Comparison of ENCODE assay signal across 12 cellular contexts in the genomic region with DNA sequence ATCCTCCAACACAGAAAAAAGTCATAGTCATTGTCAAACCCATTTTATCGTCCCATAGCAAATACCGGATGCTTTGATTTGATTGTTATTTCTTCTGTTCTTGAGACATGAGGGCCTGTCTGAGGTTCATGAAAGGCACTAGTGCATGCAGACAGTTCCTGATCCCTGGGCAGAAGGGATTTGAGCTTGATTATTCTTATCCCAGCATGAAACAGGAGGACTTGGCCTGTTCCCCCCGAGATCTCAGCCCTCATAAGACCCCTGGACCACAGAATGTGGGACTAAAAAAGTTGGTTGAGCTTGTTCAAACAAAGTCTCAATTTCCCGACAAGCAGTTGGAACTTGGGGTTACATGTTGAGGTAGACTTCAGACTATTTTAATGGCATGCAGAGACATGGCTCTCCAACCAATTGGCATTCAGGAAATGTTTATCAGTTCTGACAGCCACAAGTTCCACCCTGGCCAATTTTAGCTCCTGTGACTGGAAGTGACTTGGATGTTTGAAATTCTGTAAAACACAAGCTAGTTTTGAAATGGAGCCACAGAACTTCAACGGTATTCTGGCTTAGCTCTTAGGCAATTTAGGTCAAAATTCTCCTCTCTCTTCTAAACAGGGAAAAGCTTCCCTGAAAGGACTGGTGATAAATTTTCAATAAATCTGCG.
DNase-seq lines count a peak whose midpoint lies in the region; ATAC-seq and TF ChIP-seq lines count a peak whose summit lies in the region.
"Had no signal": no experiment of that assay in that cellular context is flagged by ENCODE, and none has a peak within 500 bp of the region (broad histone marks: within the 10 kb centered on the region; RNA-seq: fewer than 3 reads in every experiment).

No MANE protein-coding gene starts in this region.

- no peaks in the 10 kb centered on the region for H3K4me1 Mint-ChIP-seq in type B pancreatic cell (ENCODE audit: unreplicated experiment)
- H3K4me1 Mint-ChIP-seq in activated T-helper 2 cell treated with anti-CD3 and anti-CD28 coated beads, Interferon-gamma antibody, Interleukin-2, Interleukin-4, amounts not matched to agents 10 μg/mL and 5 μg/mL and 100 μg/mL, durations not matched to agents 14 hours and 24 hours and 36 hours (ENCODE audit: low read depth): no peaks in the 10 kb centered on the region
- H3K4me1 Mint-ChIP-seq: central memory CD8-positive, alpha-beta T cell had no signal

- no peak overlapping the region for H3K4me3 Mint-ChIP-seq in type B pancreatic cell
- no peak overlapping the region for H3K4me3 Mint-ChIP-seq in activated T-helper 2 cell treated with anti-CD3 and anti-CD28 coated beads, Interferon-gamma antibody, Interleukin-2, Interleukin-4, amounts not matched to agents 10 μg/mL and 5 μg/mL and 100 μg/mL, durations not matched to agents 14 hours and 24 hours and 36 hours (ENCODE audit: low read depth)
- H3K4me3 Mint-ChIP-seq: activated CD8-positive, alpha-beta T cell treated with anti-CD3 and anti-CD28 coated beads, Interleukin-2, amount 10 ng/mL, durations not matched to agents 7 days and 5 days; central memory CD8-positive, alpha-beta T cell had no signal

- H3K4me1 ChIP-seq in body of pancreas (peaks cover 8% of the 10 kb centered on the region), gastrocnemius medialis (peaks cover 23 to 37% of the 10 kb centered on the region in 2 donors)

- no peaks in the 10 kb centered on the region for H3K36me3 Mint-ChIP-seq in type B pancreatic cell
- no peaks in the 10 kb centered on the region for H3K36me3 Mint-ChIP-seq in activated T-helper 2 cell treated with anti-CD3 and anti-CD28 coated beads, Interferon-gamma antibody, Interleukin-2, Interleukin-4, amounts not matched to agents 10 μg/mL and 5 μg/mL and 100 μg/mL, durations not matched to agents 14 hours and 24 hours and 36 hours (ENCODE audit: low read depth)

- H3K27me3 Mint-ChIP-seq in type B pancreatic cell: no peaks in the 10 kb centered on the region
- peaks cover 12% of the 10 kb centered on the region for H3K27me3 Mint-ChIP-seq in activated T-helper 2 cell treated with anti-CD3 and anti-CD28 coated beads, Interferon-gamma antibody, Interleukin-2, Interleukin-4, amounts not matched to agents 10 μg/mL and 5 μg/mL and 100 μg/mL, durations not matched to agents 14 hours and 24 hours and 36 hours (ENCODE audit: low read depth)
- H3K27me3 Mint-ChIP-seq: central memory CD8-positive, alpha-beta T cell had no signal

- DNase-seq in GM03348 (ENCODE audit: low spot score): peak; percentile 73
- peak in 1 of 4 donors; percentile 30 for DNase-seq in body of pancreas
- DNase-seq in iris pigment epithelial cell (ENCODE audit: low read depth): peak; percentile 82
- peak in 1 of 2 donors; percentile 19 for DNase-seq in gastrocnemius medialis
- DNase-seq in GOT3 (lab: John Stamatoyannopoulos, UW): no peak
- no peak for DNase-seq in type B pancreatic cell (ENCODE audit: extremely low spot score, unreplicated experiment)
- DNase-seq in activated T-helper 2 cell treated with anti-CD3 and anti-CD28 coated beads, Interferon-gamma antibody, Interleukin-2, Interleukin-4, amounts not matched to agents 10 μg/mL and 5 μg/mL and 100 μg/mL, durations not matched to agents 14 hours and 24 hours and 36 hours (ENCODE audit: low spot score): no peak
- DNase-seq in activated gamma-delta T cell treated with Interleukin-2 at 50 U/mL for 16 hours: no peak
- DNase-seq: activated CD8-positive, alpha-beta T cell treated with anti-CD3 and anti-CD28 coated beads, Interleukin-2, amount 10 ng/mL, durations not matched to agents 7 days and 5 days; stimulated activated CD8-positive, alpha-beta memory T cell treated with anti-CD3 and anti-CD28 coated beads, Interleukin-4, amount 100 ng/mL, for 48 hours had no signal

- H3K9me3 Mint-ChIP-seq in type B pancreatic cell: no peaks in the 10 kb centered on the region
- no peaks in the 10 kb centered on the region for H3K9me3 Mint-ChIP-seq in activated T-helper 2 cell treated with anti-CD3 and anti-CD28 coated beads, Interferon-gamma antibody, Interleukin-2, Interleukin-4, amounts not matched to agents 10 μg/mL and 5 μg/mL and 100 μg/mL, durations not matched to agents 14 hours and 24 hours and 36 hours
- H3K9me3 Mint-ChIP-seq: central memory CD8-positive, alpha-beta T cell had no signal

- intact Hi-C loops in body of pancreas (cut with DNase I): no loop called here
- intact Hi-C loops in gastrocnemius medialis (cut with DNase I; ENCODE audit: low total_unique reads): no loop called here
- intact Hi-C loops in activated T-helper 2 cell treated with anti-CD3 and anti-CD28 coated beads, Interferon-gamma antibody, Interleukin-2, Interleukin-4, amounts not matched to agents 10 μg/mL and 5 μg/mL and 100 μg/mL, durations not matched to agents 14 hours and 24 hours and 36 hours (cut with micrococcal nuclease): no loop called here

- no peak overlapping the region for H3K4me3 ChIP-seq in body of pancreas
- H3K4me3 ChIP-seq in gastrocnemius medialis: no peak overlapping the region
- H3K4me3 ChIP-seq: SK-N-MC had no signal

- H3K9me3 ChIP-seq in body of pancreas (no peaks in the 10 kb centered on the region), gastrocnemius medialis (no peaks in the 10 kb centered on the region)

- no peak overlapping the region for H3K27ac Mint-ChIP-seq in type B pancreatic cell
- no peak overlapping the region for H3K27ac Mint-ChIP-seq in activated T-helper 2 cell treated with anti-CD3 and anti-CD28 coated beads, Interferon-gamma antibody, Interleukin-2, Interleukin-4, amounts not matched to agents 10 μg/mL and 5 μg/mL and 100 μg/mL, durations not matched to agents 14 hours and 24 hours and 36 hours
- H3K27ac Mint-ChIP-seq: activated CD8-positive, alpha-beta T cell treated with anti-CD3 and anti-CD28 coated beads, Interleukin-2, amount 10 ng/mL, durations not matched to agents 7 days and 5 days had no signal

- TF ChIP-seq POLR2A in body of pancreas (IDR thresholded peaks at IDR 0.05): no peak
- no peak for TF ChIP-seq POLR2A in gastrocnemius medialis (IDR thresholded peaks at IDR 0.05)

- in situ Hi-C loops in gastrocnemius medialis (cut with MboI; ENCODE audit: low sequenced_read_pairs in 4 of 4): no loop called here

- H3K27ac ChIP-seq in body of pancreas (peak overlapping the region in 2 of 4 donors; percentile 6 to 26), gastrocnemius medialis (peak overlapping the region in 3 of 4 donors; percentile 14 to 64 (median 27))
- H3K27ac ChIP-seq: SK-N-MC had no signal

- peak; percentile 58 for ATAC-seq in body of pancreas
- ATAC-seq in gastrocnemius medialis: peak; percentile 42 to 71
- ATAC-seq: activated CD8-positive, alpha-beta T cell treated with anti-CD3 and anti-CD28 coated beads, Interleukin-2, amount 10 ng/mL, durations not matched to agents 7 days and 5 days had no signal

- 51 to 71% methylated on average over 6 of the region's 6 CpGs for WGBS in body of pancreas, 2 donors

- H3K36me3 ChIP-seq in body of pancreas (replicated peaks in 1 of 2; ENCODE audit: insufficient read depth in 1 of 2, low read depth in 2 of 2) (no peaks in the 10 kb centered on the region), gastrocnemius medialis (no peaks in the 10 kb centered on the region)

- TF ChIP-seq CTCF in body of pancreas (IDR thresholded peaks at IDR 0.05): no peak
- TF ChIP-seq CTCF in gastrocnemius medialis (IDR thresholded peaks at IDR 0.05 in 4 of 5, conservative IDR thresholded peaks at IDR 0.05 in 1 of 5): no peak
- TF ChIP-seq CTCF in type B pancreatic cell (conservative IDR thresholded peaks at IDR 0.05): no peak

- H3K27me3 ChIP-seq in body of pancreas (no peaks in the 10 kb centered on the region), gastrocnemius medialis (no peaks in the 10 kb centered on the region)

Comparison
In these comparisons a context has a peak if more than half of its experiments do, and no peak if none do; other contexts are left out.
1. DNase-seq: peak in GM03348 (single experiment) and iris pigment epithelial cell (single experiment); none in GOT3 (single experiment), type B pancreatic cell (single experiment), activated T-helper 2 cell treated with anti-CD3 and anti-CD28 coated beads, Interferon-gamma antibody, Interleukin-2, Interleukin-4, amounts not matched to agents 10 μg/mL and 5 μg/mL and 100 μg/mL, durations not matched to agents 14 hours and 24 hours and 36 hours (single experiment) and activated gamma-delta T cell treated with Interleukin-2 at 50 U/mL for 16 hours (single experiment).